Comparison of ENCODE assay signal across 22 cellular contexts in the genomic region with DNA sequence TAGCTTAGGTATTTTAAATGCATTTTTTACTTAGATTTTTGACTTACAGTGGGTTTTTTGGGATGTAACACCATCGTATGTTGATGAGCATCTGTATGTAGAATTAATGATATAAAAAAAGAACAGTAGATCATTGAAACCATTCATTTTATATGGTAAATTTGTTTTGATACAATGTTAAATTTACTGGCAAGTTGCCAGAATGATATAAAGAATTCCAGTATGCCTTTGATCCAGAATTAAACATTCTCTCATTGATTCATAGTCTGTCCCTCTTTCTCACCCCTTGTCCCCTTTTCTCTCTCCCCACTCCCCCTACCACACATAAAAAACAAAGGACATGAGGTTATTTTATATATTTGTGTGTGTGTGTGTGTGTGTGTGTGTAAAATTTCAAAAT. TPM values are rescaled to one million over a fixed set of nuclear protein-coding genes. Genes with fewer than 3 reads are reported as not detected.
DNase-seq lines count a peak whose midpoint lies in the region; ATAC-seq, FAIRE-seq and TF ChIP-seq lines count a peak whose summit lies in the region.
"Had no signal": no experiment of that assay in that cellular context is flagged by ENCODE, and none has a peak within 500 bp of the region (broad histone marks: within the 10 kb centered on the region; RNA-seq: fewer than 3 reads in every experiment).

No MANE protein-coding gene starts in this region.

- H3K36me3 Mint-ChIP-seq in GM23338 (ENCODE audit: low read depth), result peaks cover 13% of the 10 kb centered on the region; the same call in 2 of the 3 replicates

- no peak overlapping the region for H2AFZ ChIP-seq in GM23338
- H2AFZ ChIP-seq in K562 (ENCODE audit: low read depth, low read length), result no peak overlapping the region

- H3K4me1 ChIP-seq in GM23338 (ENCODE audit: insufficient read depth), result no peaks in the 10 kb centered on the region
- peaks cover 5% of the 10 kb centered on the region for H3K4me1 ChIP-seq in HEK293 (ENCODE audit: control insufficient read depth, insufficient read depth, low read length)
- no peaks in the 10 kb centered on the region; a peak in 1 of 5 replicates for H3K4me1 ChIP-seq in K562 (replicated peaks in 1 of 2; ENCODE audit: control insufficient read depth in 2 of 2, insufficient read depth in 2 of 2, low read length in 2 of 2)
- H3K4me1 ChIP-seq: BE2C, BLaER1 had no signal

- no peak for ATAC-seq in GM23338
- ATAC-seq in K562, result no peak

- H3K4me3 ChIP-seq in GM23338, result no peak overlapping the region
- H3K4me3 ChIP-seq in HEK293 (ENCODE audit: low read depth, low read length), result no peak overlapping the region
- H3K4me3 ChIP-seq in K562, result no peak overlapping the region
- H3K4me3 ChIP-seq in H7 (ENCODE audit: insufficient read depth, low read depth, low read length), result no peak overlapping the region
- H3K4me3 ChIP-seq: BLaER1 had no signal

- DNase-seq in GM23338 (ENCODE audit: low spot score) (no peak), K562 (ENCODE audit: extremely low read depth in 1 of 4, low spot score in 3 of 4) (no peak), DMS 273 treated with DMSO at 0.1 percent for 48 hours (lab: John Stamatoyannopoulos, UW) (no peak), H7 (no peak), NCI-H1092 (lab: John Stamatoyannopoulos, UW) (no peak)
- DNase-seq: 8988T; ACHN; BE2C; C1 segment of cervical spinal cord; CD4-positive, CD25-positive, alpha-beta regulatory T cell; CD8-positive, alpha-beta memory T cell; COR-L47; DMS79 treated with DMSO at 0.1 percent for 48 hours; GF-D8 had no signal

- in situ Hi-C loops in K562 (cut with MboI), result no loop called here

- H3K27me3 ChIP-seq in GM23338 (ENCODE audit: insufficient read depth) (no peaks in the 10 kb centered on the region), K562 (ENCODE audit: control insufficient read depth in 2 of 2, insufficient read depth in 2 of 2, low read length in 2 of 2) (no peaks in the 10 kb centered on the region), H7 (ENCODE audit: control insufficient read depth, insufficient read depth, low read length) (no peaks in the 10 kb centered on the region)
- H3K27me3 ChIP-seq: BE2C, BLaER1 had no signal

- no peaks in the 10 kb centered on the region for H3F3A ChIP-seq in GM23338 (replicated peaks; ENCODE audit: low read depth)

- no peak overlapping the region for H3K4me2 ChIP-seq in GM23338
- no peak overlapping the region for H3K4me2 ChIP-seq in K562 (ENCODE audit: insufficient read depth, low read length)
- H3K4me2 ChIP-seq: BLaER1 had no signal

- H3K27ac ChIP-seq in GM23338 (ENCODE audit: low read depth) (no peak overlapping the region), HEK293 (ENCODE audit: extremely low read depth, low read depth, low read length) (no peak overlapping the region), K562 (ENCODE audit: extremely low read depth, low read depth, low read length) (no peak overlapping the region)
- H3K27ac ChIP-seq: BLaER1 had no signal

- H3K4me1 Mint-ChIP-seq in GM23338, result no peaks in the 10 kb centered on the region
- H3K4me1 Mint-ChIP-seq: CD14-positive monocyte had no signal

- TF ChIP-seq CTCF in GM23338 (conservative IDR thresholded peaks at IDR 0.05; ENCODE audit: low read depth in 2 of 2) (no peak), HEK293 (tag by site-specific recombination; IDR thresholded peaks at IDR 0.05) (no peak), K562 (IDR thresholded peaks at IDR 0.05 in 2 of 3, conservative IDR thresholded peaks at IDR 0.05 in 1 of 3; ENCODE audit: insufficient read depth in 2 of 3, low read depth in 1 of 3, low read length in 3 of 3) (no peak)

- no peak for TF ChIP-seq EP300 in K562 (IDR thresholded peaks at IDR 0.05; ENCODE audit: low read length)

- no peaks in the 10 kb centered on the region for H3K9me3 ChIP-seq in HEK293 (ENCODE audit: control insufficient read depth, insufficient read depth, low read depth, low read length)
- H3K9me3 ChIP-seq in K562 (replicated peaks; ENCODE audit: control insufficient read depth, insufficient read depth, low read depth, low read length), result no peaks in the 10 kb centered on the region
- H3K9me3 ChIP-seq: BE2C, BLaER1 had no signal

- TF ChIP-seq RAD21 in K562 (CRISPR knock-in tag; conservative IDR thresholded peaks at IDR 0.05 in 1 of 2, IDR thresholded peaks at IDR 0.05 in 1 of 2), result no peak

- BruUV-seq in K562 (replicated peaks; lab: Mats Ljungman, UMichigan), result no TSS peak

- 82% methylated on average over 1 of the region's 1 CpG for WGBS in K562 (ENCODE audit: insufficient coverage, low coverage, missing lambda C conversion rate)

- no peak for FAIRE-seq in K562 (lab: Jason Lieb, UNC)
- FAIRE-seq: A204.1, GM12891 had no signal

- POLR2A ChIA-PET in HEK293 (lab: Yijun Ruan, JAX), result no interaction called here
- POLR2A ChIA-PET in K562 (lab: Yijun Ruan, JAX), result no interaction called here

- no peaks in the 10 kb centered on the region for H3K27me3 Mint-ChIP-seq in GM23338 (ENCODE audit: insufficient read depth, low read depth, poor library complexity)
- H3K27me3 Mint-ChIP-seq: CD4-positive, alpha-beta memory T cell; CD4-positive, CD25-positive, alpha-beta regulatory T cell; CD8-positive, alpha-beta memory T cell had no signal

- H3K9me2 ChIP-seq in GM23338 (ENCODE audit: insufficient read depth), result no peaks in the 10 kb centered on the region

- no peak for TF ChIP-seq POLR2A in K562 (conservative IDR thresholded peaks at IDR 0.05)

- H3K9me1 ChIP-seq in K562 (ENCODE audit: control insufficient read depth, insufficient read depth, low read length), result no peaks in the 10 kb centered on the region

- H3K79me2 ChIP-seq in GM23338 (replicated peaks; ENCODE audit: insufficient read depth) (peaks cover 4% of the 10 kb centered on the region), K562 (ENCODE audit: control insufficient read depth, insufficient read depth, low read length) (peaks cover 2% of the 10 kb centered on the region; the same call in 1 of the 3 replicates)

- no peaks in the 10 kb centered on the region for H4K20me1 ChIP-seq in GM23338 (replicated peaks; ENCODE audit: insufficient read depth)
- H4K20me1 ChIP-seq in K562 (replicated peaks; ENCODE audit: control insufficient read depth, insufficient read depth, low read length), result no peaks in the 10 kb centered on the region

- CTCF ChIA-PET in HEK293 (lab: Yijun Ruan, JAX), result interaction anchor here (1.0 kb wide), 1 partner anchor 35 kb away, joined by 4 read pairs; no protein-coding TSS in a partner anchor
- CTCF ChIA-PET in K562 (lab: Yijun Ruan, JAX; ENCODE audit: low intra/inter-chr PET ratio), result no interaction called here

- no peak overlapping the region for H3K4me3 Mint-ChIP-seq in GM23338
- H3K4me3 Mint-ChIP-seq: CD14-positive monocyte; CD4-positive, alpha-beta memory T cell; CD4-positive, CD25-positive, alpha-beta regulatory T cell; CD8-positive, alpha-beta memory T cell had no signal

- no peaks in the 10 kb centered on the region for H3K9me3 Mint-ChIP-seq in GM23338
- H3K9me3 Mint-ChIP-seq: CD14-positive monocyte; CD4-positive, alpha-beta memory T cell; CD4-positive, CD25-positive, alpha-beta regulatory T cell; CD8-positive, alpha-beta memory T cell had no signal

- intact Hi-C loops in K562 (cut with micrococcal nuclease), result no loop called here

- H3K36me3 ChIP-seq in GM23338 (ENCODE audit: insufficient read depth), result 0 out of 2 replicates have a peak, but pooled peaks cover 8% of the 10 kb centered on the region
- peaks cover 0 to 22% of the 10 kb centered on the region in 2 experiments; a peak in 1 of 3 replicates for H3K36me3 ChIP-seq in HEK293 (ENCODE audit: control insufficient read depth in 2 of 2, insufficient read depth in 1 of 2, low read length in 2 of 2)
- H3K36me3 ChIP-seq in K562 (ENCODE audit: control insufficient read depth, insufficient read depth, low read length), result peaks cover 13% of the 10 kb centered on the region; the same call in 2 of the 3 replicates
- H3K36me3 ChIP-seq in H7 (replicated peaks; ENCODE audit: control insufficient read depth, insufficient read depth, low read length), result no peaks in the 10 kb centered on the region
- H3K36me3 ChIP-seq: BE2C had no signal

- peak overlapping the region; percentile 65; the same call in 1 of the 2 replicates for H3K27ac Mint-ChIP-seq in GM23338
- H3K27ac Mint-ChIP-seq: CD14-positive monocyte; CD4-positive, alpha-beta memory T cell had no signal

- no peak overlapping the region for H3K9ac ChIP-seq in K562 (ENCODE audit: insufficient read depth in 1 of 2, low read depth in 2 of 2, low read length in 2 of 2)
- H3K9ac ChIP-seq: BLaER1 had no signal

RNA-seq across cellular contexts. Expression of a gene that starts 45.3 kb away (rescaled TPM):
- total RNA-seq in GM23338 (2014; rRNA removed; shearing (Covaris generic)), result 102 and 109 TPM in 2 replicates
- 88.5 and 104 TPM in 2 replicates for polyA plus RNA-seq in GM23338 (2016; fragmentation: Nextera tagmentation; extraction: Ambion mirVana)
- 21.6 and 31.6 TPM in 2 replicates for total RNA-seq in K562 (2011; cell fraction: chromatin; rRNA removed; ENCODE audit: low replicate concordance)
- total RNA-seq in K562 (2011; cell fraction: nucleolus; rRNA removed), result 6.0 and 11.2 TPM in 2 replicates
- total RNA-seq in K562 (2011; cell fraction: nucleoplasm; rRNA removed), result 17.5 and 23.1 TPM in 2 replicates
- 47.8 and 56.8 TPM in 2 replicates for total RNA-seq in K562 (2014; rRNA removed)
- 84.6 and 92.9 TPM in 2 replicates for total RNA-seq in K562 (2014; rRNA removed; fragmentation: Illumina TruSeq; extraction: Trizol)
- total RNA-seq in K562 (2015; rRNA removed; fragmentation: Illumina TruSeq; extraction: Trizol), result 77.1 and 83.9 TPM in 2 replicates
- 59.8 and 66.2 TPM in 2 replicates for total RNA-seq in K562 (2021)
- 109 and 137 TPM in 2 replicates for polyA plus RNA-seq in K562 (2011; rRNA removed)
- polyA plus RNA-seq in K562 (2011; cell fraction: cytosol; rRNA removed), result 72.1 and 78.2 TPM in 2 replicates
- 23.4 and 34.0 TPM in 2 replicates for polyA plus RNA-seq in K562 (2011; cell fraction: nucleus; rRNA removed)
- 56.4 and 60.0 TPM in 2 replicates for polyA plus RNA-seq in K562 (2012)
- 91.7 and 120 TPM in 2 replicates for polyA plus RNA-seq in K562 (2014; fragmentation: Illumina TruSeq; extraction: Trizol)
- 100 to 1,000 TPM; 163 to 182 TPM for polyA plus RNA-seq in K562 (2014; fragmentation: Nextera tagmentation; extraction: Ambion mirVana)
- 65.5 and 67.4 TPM in 2 replicates for polyA plus RNA-seq in K562 (2014; rRNA removed)
- polyA minus RNA-seq in K562 (2011; rRNA and poly(A)+ RNA removed), result 133 and 157 TPM in 2 replicates
- polyA minus RNA-seq in K562 (2011; cell fraction: cytosol; rRNA and poly(A)+ RNA removed), result 37.9 and 56.0 TPM in 2 replicates
- 14.8 and 26.5 TPM in 2 replicates for polyA minus RNA-seq in K562 (2011; cell fraction: nucleus; rRNA and poly(A)+ RNA removed)
- 58.1 and 81.1 TPM in 2 replicates for total RNA-seq in H7 (2014; rRNA removed; shearing (Covaris generic))

RNA-seq across cellular contexts. Expression of a gene that starts 45.4 kb away (rescaled TPM):
- not detected in 2 replicates for total RNA-seq in GM23338 (2014; rRNA removed; shearing (Covaris generic))
- not detected in 2 replicates for polyA plus RNA-seq in GM23338 (2016; fragmentation: Nextera tagmentation; extraction: Ambion mirVana)
- total RNA-seq in K562 (2011; cell fraction: chromatin; rRNA removed; ENCODE audit: low replicate concordance), result not detected in 2 replicates
- total RNA-seq in K562 (2011; cell fraction: nucleolus; rRNA removed), result not detected in 2 replicates
- total RNA-seq in K562 (2011; cell fraction: nucleoplasm; rRNA removed), result not detected in 2 replicates
- not detected in 2 replicates for total RNA-seq in K562 (2014; rRNA removed)
- total RNA-seq in K562 (2014; rRNA removed; fragmentation: Illumina TruSeq; extraction: Trizol), result not detected in 2 replicates
- not detected in 2 replicates for total RNA-seq in K562 (2015; rRNA removed; fragmentation: Illumina TruSeq; extraction: Trizol)
- total RNA-seq in K562 (2021), result not detected in 2 replicates
- not detected in 2 replicates for polyA plus RNA-seq in K562 (2011; rRNA removed)
- polyA plus RNA-seq in K562 (2011; cell fraction: cytosol; rRNA removed), result not detected in 2 replicates
- polyA plus RNA-seq in K562 (2011; cell fraction: nucleus; rRNA removed), result not detected in 2 replicates
- polyA plus RNA-seq in K562 (2012), result not detected in 2 replicates
- polyA plus RNA-seq in K562 (2014; fragmentation: Illumina TruSeq; extraction: Trizol), result not detected in 2 replicates
- polyA plus RNA-seq in K562 (2014; fragmentation: Nextera tagmentation; extraction: Ambion mirVana), result not detected
- polyA plus RNA-seq in K562 (2014; rRNA removed), result not detected in 2 replicates
- polyA minus RNA-seq in K562 (2011; rRNA and poly(A)+ RNA removed), result not detected in 2 replicates
- polyA minus RNA-seq in K562 (2011; cell fraction: cytosol; rRNA and poly(A)+ RNA removed), result not detected in 2 replicates
- not detected in 2 replicates for polyA minus RNA-seq in K562 (2011; cell fraction: nucleus; rRNA and poly(A)+ RNA removed)
- total RNA-seq in H7 (2014; rRNA removed; shearing (Covaris generic)), result not detected in 2 replicates
- total RNA-seq: A673; CD4-positive, alpha-beta memory T cell; CD4-positive, CD25-positive, alpha-beta regulatory T cell; CD8-positive, alpha-beta memory T cell had no signal
- polyA plus RNA-seq: CD14-positive monocyte; CD4-positive, alpha-beta memory T cell; CD4-positive, CD25-positive, alpha-beta regulatory T cell; CD8-positive, alpha-beta memory T cell had no signal

RNA-seq across cellular contexts. Expression of a gene that starts 59.6 kb away (rescaled TPM):
- not detected in 2 replicates for total RNA-seq in GM23338 (2014; rRNA removed; shearing (Covaris generic))
- polyA plus RNA-seq in GM23338 (2016; fragmentation: Nextera tagmentation; extraction: Ambion mirVana), result not detected in 2 replicates
- not detected in 2 replicates for total RNA-seq in K562 (2011; cell fraction: chromatin; rRNA removed; ENCODE audit: low replicate concordance)
- total RNA-seq in K562 (2011; cell fraction: nucleolus; rRNA removed), result not detected in 2 replicates
- not detected in 2 replicates for total RNA-seq in K562 (2011; cell fraction: nucleoplasm; rRNA removed)
- total RNA-seq in K562 (2014; rRNA removed), result not detected in 2 replicates
- total RNA-seq in K562 (2014; rRNA removed; fragmentation: Illumina TruSeq; extraction: Trizol), result not detected in 2 replicates
- total RNA-seq in K562 (2015; rRNA removed; fragmentation: Illumina TruSeq; extraction: Trizol), result not detected in 2 replicates
- total RNA-seq in K562 (2021), result not detected in 2 replicates
- not detected in 2 replicates for polyA plus RNA-seq in K562 (2011; rRNA removed)
- polyA plus RNA-seq in K562 (2011; cell fraction: cytosol; rRNA removed), result not detected in 2 replicates
- not detected in 2 replicates for polyA plus RNA-seq in K562 (2011; cell fraction: nucleus; rRNA removed)
- polyA plus RNA-seq in K562 (2012), result not detected in 2 replicates
- polyA plus RNA-seq in K562 (2014; fragmentation: Illumina TruSeq; extraction: Trizol), result not detected in 2 replicates
- not detected for polyA plus RNA-seq in K562 (2014; fragmentation: Nextera tagmentation; extraction: Ambion mirVana)
- polyA plus RNA-seq in K562 (2014; rRNA removed), result not detected in 2 replicates
- polyA minus RNA-seq in K562 (2011; rRNA and poly(A)+ RNA removed), result not detected in 2 replicates
- polyA minus RNA-seq in K562 (2011; cell fraction: cytosol; rRNA and poly(A)+ RNA removed), result not detected in 2 replicates
- polyA minus RNA-seq in K562 (2011; cell fraction: nucleus; rRNA and poly(A)+ RNA removed), result not detected in 2 replicates
- total RNA-seq in H7 (2014; rRNA removed; shearing (Covaris generic)), result not detected in 2 replicates
- total RNA-seq: A673; CD4-positive, alpha-beta memory T cell; CD4-positive, CD25-positive, alpha-beta regulatory T cell; CD8-positive, alpha-beta memory T cell had no signal
- polyA plus RNA-seq: AG04450; CD14-positive monocyte; CD4-positive, alpha-beta memory T cell; CD4-positive, CD25-positive, alpha-beta regulatory T cell; CD8-positive, alpha-beta memory T cell had no signal
